In the genomic region with DNA sequence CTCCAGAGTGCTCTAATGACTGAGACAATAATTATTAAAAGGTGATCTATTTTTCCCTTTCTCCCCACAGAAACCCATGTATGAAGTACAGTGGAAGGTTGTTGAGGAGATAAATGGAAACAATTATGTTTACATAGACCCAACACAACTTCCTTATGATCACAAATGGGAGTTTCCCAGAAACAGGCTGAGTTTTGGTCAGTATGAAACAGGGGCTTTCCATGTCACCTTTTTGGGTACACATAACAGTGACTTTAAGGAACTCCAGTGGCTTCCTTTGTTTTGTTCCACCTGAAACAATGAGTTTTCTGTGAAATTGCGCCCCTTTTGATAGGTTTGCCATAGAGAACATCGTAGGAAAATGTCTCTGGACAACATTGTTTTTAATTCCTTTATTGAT, we compare ENCODE assay signal across 19 cellular contexts.
DNase-seq lines count a peak whose midpoint lies in the region; ATAC-seq, FAIRE-seq and TF ChIP-seq lines count a peak whose summit lies in the region.
"Had no signal": no experiment of that assay in that cellular context is flagged by ENCODE, and none has a peak within 500 bp of the region (broad histone marks: within the 10 kb centered on the region; RNA-seq: fewer than 3 reads in every experiment).

No MANE protein-coding gene starts in this region.

- no peak overlapping the region for H3K4me3 ChIP-seq in GM06990 (replicated peaks; ENCODE audit: low read depth, low read length)
- no peak overlapping the region for H3K4me3 ChIP-seq in ascending aorta
- no peak overlapping the region for H3K4me3 ChIP-seq in kidney (ENCODE audit: low read length in 2 of 2)
- H3K4me3 ChIP-seq: BLaER1 treated with 17β-estradiol and CSF1 and Interleukin-3, amounts not matched to agents 10 nM and 100 nM had no signal

- no peak overlapping the region for H3K9ac ChIP-seq in kidney (ENCODE audit: low read length in 2 of 2)
- H3K9ac ChIP-seq: BLaER1 treated with 17β-estradiol and CSF1 and Interleukin-3, amounts not matched to agents 10 nM and 100 nM had no signal

- no peak overlapping the region for H3K27ac ChIP-seq in ascending aorta
- no peak overlapping the region for H3K27ac ChIP-seq in kidney (ENCODE audit: low read depth in 2 of 2, low read length in 2 of 2)
- H3K27ac ChIP-seq: BLaER1 treated with 17β-estradiol and CSF1 and Interleukin-3, amounts not matched to agents 10 nM and 100 nM had no signal

- intact Hi-C loops in ascending aorta (cut with DNase I) = no loop called here
- intact Hi-C loops in kidney (cut with DNase I) = no loop called here

- H3K4me1 ChIP-seq in ascending aorta (no peaks in the 10 kb centered on the region), kidney (ENCODE audit: control insufficient read depth in 1 of 2, insufficient read depth in 1 of 2, low read depth in 1 of 2, low read length in 2 of 2) (peaks cover 5 to 9% of the 10 kb centered on the region in 2 donors)
- H3K4me1 ChIP-seq: BLaER1 treated with 17β-estradiol and CSF1 and Interleukin-3, amounts not matched to agents 10 nM and 100 nM had no signal

- H3K27me3 ChIP-seq in GM06990 (replicated peaks; ENCODE audit: control insufficient read depth, insufficient read depth, low read length) (no peaks in the 10 kb centered on the region), ascending aorta (no peaks in the 10 kb centered on the region)
- H3K27me3 ChIP-seq: BLaER1 treated with 17β-estradiol and CSF1 and Interleukin-3, amounts not matched to agents 10 nM and 100 nM had no signal

- no peak for TF ChIP-seq CTCF in GM06990 (IDR thresholded peaks at IDR 0.05; ENCODE audit: insufficient read depth, low read length, poor library complexity, severe bottlenecking)
- TF ChIP-seq CTCF in ascending aorta (IDR thresholded peaks at IDR 0.05) = no peak
- TF ChIP-seq CTCF in kidney (IDR thresholded peaks at IDR 0.05; ENCODE audit: borderline replicate concordance, extremely low read depth, insufficient read depth) = no peak

- no peaks in the 10 kb centered on the region for H3K9me3 ChIP-seq in ascending aorta
- no peaks in the 10 kb centered on the region for H3K9me3 ChIP-seq in kidney (ENCODE audit: control insufficient read depth in 1 of 2, low read length in 2 of 2)
- H3K9me3 ChIP-seq: BLaER1 treated with 17β-estradiol and CSF1 and Interleukin-3, amounts not matched to agents 10 nM and 100 nM had no signal

- DNase-seq in GM06990 (ENCODE audit: extremely low read depth, insufficient read length) = peak; percentile 13
- DNase-seq in ascending aorta (ENCODE audit: low spot score in 2 of 2) = no peak
- DNase-seq in cortex of kidney (lab: John Stamatoyannopoulos, UW) = no peak
- DNase-seq in NCI-H226 = no peak
- no peak for DNase-seq in kidney
- DNase-seq: activated CD4-positive, alpha-beta T cell treated with anti-CD3 and anti-CD28 coated beads for 4 hours; activated naive CD4-positive, alpha-beta T cell treated with Interleukin-2 at 50 U/mL for 16 hours; GDM1; hippocampal formation; NCI-H146; NCI-H2227 treated with DMSO at 0.1 percent for 48 hours; stimulated activated CD4-positive, alpha-beta T cell treated with anti-CD3 and anti-CD28 coated beads, Interleukin-15, amount 100 ng/mL, for 24 hours; stimulated activated naive CD4-positive, alpha-beta T cell treated with Interleukin-2 at 50 U/mL for 16 hours; trophoblast cell had no signal

- peak; percentile 54 for ATAC-seq in GM18909 (IDR thresholded peaks at IDR 0.05; ENCODE audit: poor library complexity, unreplicated experiment)
- peak; percentile 62 for ATAC-seq in HG02588 (IDR thresholded peaks at IDR 0.05; ENCODE audit: unreplicated experiment)
- peak; percentile 52 for ATAC-seq in HG03135 (IDR thresholded peaks at IDR 0.05; ENCODE audit: unreplicated experiment)

- FAIRE-seq in kidney (lab: Jason Lieb, UNC) = no peak
- FAIRE-seq: astrocyte had no signal

- no peaks in the 10 kb centered on the region for H3K36me3 ChIP-seq in GM06990 (ENCODE audit: control insufficient read depth, insufficient read depth, low read length)
- H3K36me3 ChIP-seq in ascending aorta = no peaks in the 10 kb centered on the region
- H3K36me3 ChIP-seq in kidney (ENCODE audit: control insufficient read depth in 1 of 2, insufficient read depth in 2 of 2, low read length in 2 of 2) = no peaks in the 10 kb centered on the region
